Comparison of ENCODE assay signal across 6 cellular contexts in genomic region chr22:19143967-19144400, GRCh38. TPM values are rescaled to one million over a fixed set of nuclear protein-coding genes. Genes with fewer than 3 reads are reported as not detected.
DNase-seq lines count a peak whose midpoint lies in the region; ATAC-seq and TF ChIP-seq lines count a peak whose summit lies in the region.

No MANE protein-coding gene starts in this region.

- peaks cover 27% of the 10 kb centered on the region for H3K27me3 Mint-ChIP-seq in T-helper 2 cell treated with Interferon-gamma antibody and Interleukin-4, amounts not matched to agents 5 μg/mL and 100 μg/mL, for 36 hours (ENCODE audit: low read depth)

- DNase-seq in GM20000 (ENCODE audit: low spot score) (peak; percentile 57), iPS DF 6.9 (ENCODE audit: low read depth, low spot score) (no peak), NCI-H748 (lab: John Stamatoyannopoulos, UW; ENCODE audit: unreplicated experiment) (no peak)
- DNase-seq in T-helper 2 cell treated with Interferon-gamma antibody and Interleukin-4, amounts not matched to agents 5 μg/mL and 100 μg/mL, for 36 hours (ENCODE audit: low spot score), result peak; percentile 38

- peaks cover 13% of the 10 kb centered on the region for H3K4me1 Mint-ChIP-seq in T-helper 2 cell treated with Interferon-gamma antibody and Interleukin-4, amounts not matched to agents 5 μg/mL and 100 μg/mL, for 36 hours (ENCODE audit: low read depth)

- no CpG with 5 or more reads among the region's 17 CpGs for WGBS in iPS DF 6.9 (ENCODE audit: insufficient coverage, insufficient read length)
- WGBS in thymus, result 4% methylated on average over 17 of the region's 17 CpGs

- H3K4me3 Mint-ChIP-seq in T-helper 2 cell treated with Interferon-gamma antibody and Interleukin-4, amounts not matched to agents 5 μg/mL and 100 μg/mL, for 36 hours, result peak overlapping the region; percentile 100

- peaks cover 3% of the 10 kb centered on the region; the same call in 1 of the 2 replicates for H3K4me1 ChIP-seq in iPS DF 6.9 (ENCODE audit: control insufficient read depth, insufficient read depth, low read length)
- peaks cover 10% of the 10 kb centered on the region for H3K4me1 ChIP-seq in thymus (ENCODE audit: control insufficient read depth, insufficient read depth, low read length)

- H3K9me3 ChIP-seq in iPS DF 6.9 (ENCODE audit: control insufficient read depth, insufficient read depth, low read length) (no peaks in the 10 kb centered on the region), thymus (ENCODE audit: control insufficient read depth) (no peaks in the 10 kb centered on the region)

- H3K36me3 ChIP-seq in iPS DF 6.9 (ENCODE audit: control insufficient read depth, insufficient read depth, low read length) (peaks cover 15% of the 10 kb centered on the region), thymus (ENCODE audit: control insufficient read depth, insufficient read depth) (peaks cover 35% of the 10 kb centered on the region)

- ATAC-seq in GM21529 (IDR thresholded peaks at IDR 0.05; ENCODE audit: unreplicated experiment), result no peak

- H3K27ac ChIP-seq in iPS DF 6.9 (ENCODE audit: low read length) (no peak overlapping the region), thymus (ENCODE audit: low read depth) (peak overlapping the region; percentile 81)

- H3K27me3 ChIP-seq in iPS DF 6.9 (ENCODE audit: control insufficient read depth, insufficient read depth, low read length) (peaks cover 16% of the 10 kb centered on the region; the same call in 1 of the 2 replicates), thymus (ENCODE audit: control insufficient read depth, insufficient read depth) (peaks cover 27% of the 10 kb centered on the region)

- H3K4me3 ChIP-seq in iPS DF 6.9 (ENCODE audit: low read length), result peak overlapping the region; percentile 91
- peak overlapping the region; percentile 74 for H3K4me3 ChIP-seq in thymus (ENCODE audit: low read length)

- no peak for TF ChIP-seq CTCF in GM20000 (IDR thresholded peaks at IDR 0.05; ENCODE audit: extremely low read depth, missing control alignments)

- H3K27ac Mint-ChIP-seq in T-helper 2 cell treated with Interferon-gamma antibody and Interleukin-4, amounts not matched to agents 5 μg/mL and 100 μg/mL, for 36 hours, result peak overlapping the region; percentile 99

- peaks cover 24% of the 10 kb centered on the region for H3K36me3 Mint-ChIP-seq in T-helper 2 cell treated with Interferon-gamma antibody and Interleukin-4, amounts not matched to agents 5 μg/mL and 100 μg/mL, for 36 hours (ENCODE audit: low read depth)

- H3K9me3 Mint-ChIP-seq in T-helper 2 cell treated with Interferon-gamma antibody and Interleukin-4, amounts not matched to agents 5 μg/mL and 100 μg/mL, for 36 hours, result no peaks in the 10 kb centered on the region

RNA-seq across cellular contexts. Expression of gene ESS2, which starts 0.5 kb away (rescaled TPM):
- polyA plus RNA-seq in thymus, result 20.1 TPM

RNA-seq across cellular contexts. Expression of gene GSC2, which starts 6.1 kb away (rescaled TPM):
- not detected for polyA plus RNA-seq in thymus

RNA-seq across cellular contexts. Expression of gene TSSK2, which starts 12.9 kb away (rescaled TPM):
- 0.09 TPM for polyA plus RNA-seq in thymus

RNA-seq across cellular contexts. Expression of gene DGCR2, which starts 21.8 kb away (rescaled TPM):
- polyA plus RNA-seq in thymus, result 24.1 TPM

RNA-seq across cellular contexts. Expression of gene SLC25A1, which starts 34.6 kb away (rescaled TPM):
- 15.3 TPM for polyA plus RNA-seq in thymus

Comparison
In these comparisons a context has a peak if more than half of its experiments do, and no peak if none do; other contexts are left out.
1. DNase-seq: peak in GM20000 (single experiment) and T-helper 2 cell treated with Interferon-gamma antibody and Interleukin-4, amounts not matched to agents 5 μg/mL and 100 μg/mL, for 36 hours (single experiment); none in iPS DF 6.9 (single experiment) and NCI-H748 (single experiment).